In the genomic region with DNA sequence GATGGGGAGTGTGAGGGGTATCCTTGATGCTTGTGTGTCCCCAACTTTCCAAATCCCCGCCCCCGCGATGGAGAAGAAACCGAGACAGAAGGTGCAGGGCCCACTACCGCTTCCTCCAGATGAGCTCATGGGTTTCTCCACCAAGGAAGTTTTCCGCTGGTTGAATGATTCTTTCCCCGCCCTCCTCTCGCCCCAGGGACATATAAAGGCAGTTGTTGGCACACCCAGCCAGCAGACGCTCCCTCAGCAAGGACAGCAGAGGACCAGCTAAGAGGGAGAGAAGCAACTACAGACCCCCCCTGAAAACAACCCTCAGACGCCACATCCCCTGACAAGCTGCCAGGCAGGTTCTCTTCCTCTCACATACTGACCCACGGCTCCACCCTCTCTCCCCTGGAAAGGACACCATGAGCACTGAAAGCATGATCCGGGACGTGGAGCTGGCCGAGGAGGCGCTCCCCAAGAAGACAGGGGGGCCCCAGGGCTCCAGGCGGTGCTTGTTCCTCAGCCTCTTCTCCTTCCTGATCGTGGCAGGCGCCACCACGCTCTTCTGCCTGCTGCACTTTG, we compare ENCODE assay signal across 9 cellular contexts. TPM values are rescaled to one million over a fixed set of nuclear protein-coding genes. Genes with fewer than 3 reads are reported as not detected.
A peak's percentile ranks its signal among the peaks of the same experiment; 100 is the strongest.
DNase-seq lines count a peak whose midpoint lies in the region; ATAC-seq, FAIRE-seq and TF ChIP-seq lines count a peak whose summit lies in the region.
"Had no signal": no experiment of that assay in that cellular context is flagged by ENCODE, and none has a peak within 500 bp of the region (broad histone marks: within the 10 kb centered on the region; RNA-seq: fewer than 3 reads in every experiment).

TSS of gene TNF (plus strand) at position 231 of the 567 bp plus-strand sequence. CDS start at position 408, 177 bp downstream.

- peak within 1 kb of the TSS; percentile 29 to 59 (median 44) for H3K4me3 ChIP-seq in keratinocyte (ENCODE audit: control insufficient read depth in 2 of 3, extremely low read depth in 1 of 3, insufficient read depth in 2 of 3, low read depth in 1 of 3, low read length in 3 of 3)

- FAIRE-seq in keratinocyte (lab: Jason Lieb, UNC): peak; percentile 56

- H3K9ac ChIP-seq in keratinocyte (ENCODE audit: control insufficient read depth, extremely low read depth, insufficient read depth, low read length): peak within 1 kb of the TSS; percentile 48

- H3K9me1 ChIP-seq in keratinocyte (ENCODE audit: control insufficient read depth, extremely low read depth, insufficient read depth, low read length): no peaks in the 10 kb centered on the region

- H3K27me3 ChIP-seq in keratinocyte (ENCODE audit: control insufficient read depth, extremely low read depth, insufficient read depth, low read length): no peaks in the 10 kb centered on the region

- H2AFZ ChIP-seq in keratinocyte (ENCODE audit: control insufficient read depth, low read length): peak within 1 kb of the TSS; percentile 79

- dilution Hi-C loops in keratinocyte (cut with MboI; ENCODE audit: extremely low pct_ligation_motif_present, low sequenced_read_pairs): no loop called here

- H3K4me2 ChIP-seq in keratinocyte (ENCODE audit: control insufficient read depth, extremely low read depth, insufficient read depth, low read depth, low read length): peak within 1 kb of the TSS; percentile 80

- DNase-seq in activated gamma-delta T cell treated with Interleukin-2 at 50 U/mL for 16 hours: peak; percentile 54
- no peak for DNase-seq in activated gamma-delta T cell (lab: John Stamatoyannopoulos, UW)
- DNase-seq in activated T-cell treated with anti-CD3 and anti-CD28 coated beads, Interleukin-2, amount 50 U/mL, for 24 hours: peak; percentile 89
- DNase-seq in keratinocyte (ENCODE audit: low read depth, low spot score): no peak
- DNase-seq in stimulated activated CD4-positive, alpha-beta T cell treated with anti-CD3 and anti-CD28 coated beads, TNF-alpha, amount 100 ng/mL, for 48 hours (ENCODE audit: low read depth in 3 of 3): peak; percentile 77 to 85 (median 80)
- DNase-seq in NCI-H2227 (lab: John Stamatoyannopoulos, UW; ENCODE audit: unreplicated experiment): no peak
- DNase-seq in RPMI8226: no peak

- peak within 1 kb of the TSS; percentile 13 for H3K27ac ChIP-seq in keratinocyte (ENCODE audit: control insufficient read depth, insufficient read depth, low read length)

- no peaks in the 10 kb centered on the region for H3K27me3 Mint-ChIP-seq in activated T-cell treated with anti-CD3 and anti-CD28 coated beads, Interleukin-2, amount 50 U/mL, for 24 hours

- peaks cover 87% of the 10 kb centered on the region for H3K4me1 Mint-ChIP-seq in activated T-cell treated with anti-CD3 and anti-CD28 coated beads, Interleukin-2, amount 50 U/mL, for 24 hours (ENCODE audit: low read depth)

- H3K27ac Mint-ChIP-seq in activated T-cell treated with anti-CD3 and anti-CD28 coated beads, Interleukin-2, amount 50 U/mL, for 24 hours: peak within 1 kb of the TSS; percentile 99

- peaks cover 19% of the 10 kb centered on the region for H3K4me1 ChIP-seq in keratinocyte (ENCODE audit: control insufficient read depth, extremely low read depth, insufficient read depth, low read length)

- H3K36me3 Mint-ChIP-seq in activated T-cell treated with anti-CD3 and anti-CD28 coated beads, Interleukin-2, amount 50 U/mL, for 24 hours (ENCODE audit: low read depth): peaks cover 80% of the 10 kb centered on the region

- H3K79me2 ChIP-seq in keratinocyte (ENCODE audit: control insufficient read depth, insufficient read depth, low read length): no peaks in the 10 kb centered on the region

- no peaks in the 10 kb centered on the region for H3K9me3 Mint-ChIP-seq in activated T-cell treated with anti-CD3 and anti-CD28 coated beads, Interleukin-2, amount 50 U/mL, for 24 hours

- peak within 1 kb of the TSS; percentile 97 for H3K4me3 Mint-ChIP-seq in activated T-cell treated with anti-CD3 and anti-CD28 coated beads, Interleukin-2, amount 50 U/mL, for 24 hours

- no peaks in the 10 kb centered on the region for H3K9me3 ChIP-seq in keratinocyte (ENCODE audit: control insufficient read depth, low read depth, low read length)

- no peaks in the 10 kb centered on the region for H3K36me3 ChIP-seq in keratinocyte (ENCODE audit: control insufficient read depth in 2 of 2, extremely low read depth in 1 of 2, insufficient read depth in 2 of 2, low read length in 2 of 2)

- H4K20me1 ChIP-seq in keratinocyte (ENCODE audit: control insufficient read depth, extremely low read depth, insufficient read depth, low read length): no peaks in the 10 kb centered on the region

- ATAC-seq in HG03159 (IDR thresholded peaks at IDR 0.05; ENCODE audit: unreplicated experiment): no peak

- no peak for TF ChIP-seq CTCF in keratinocyte (optimal IDR thresholded peaks at IDR 0.05 in 1 of 3, IDR thresholded peaks at IDR 0.05 in 1 of 3, conservative IDR thresholded peaks at IDR 0.05 in 1 of 3; ENCODE audit: extremely low read depth in 1 of 3, insufficient read depth in 2 of 3, low read length in 3 of 3)

RNA-seq across cellular contexts. Expression of gene TNF, which starts in this region (rescaled TPM):
- 0.54 to 2.3 TPM (median 0.88 TPM) in 3 replicates for polyA plus RNA-seq in keratinocyte
- polyA plus RNA-seq in keratinocyte (2011; ENCODE audit: low read depth): 0.21 TPM
- polyA plus RNA-seq in keratinocyte (2011; cell fraction: cytosol; rRNA removed): 0.39 and 0.55 TPM in 2 replicates
- polyA plus RNA-seq in keratinocyte (2011; cell fraction: nucleus; rRNA removed): 2.7 and 8.1 TPM in 2 replicates
- 0.83 and 1.8 TPM in 2 replicates for polyA plus RNA-seq in keratinocyte (2012; ENCODE audit: low replicate concordance)
- 0.30 to 2.0 TPM (median 0.83 TPM) in 3 replicates for polyA minus RNA-seq in keratinocyte
- not detected for polyA minus RNA-seq in keratinocyte (2011; cell fraction: cytosol; rRNA and poly(A)+ RNA removed)
- polyA minus RNA-seq in keratinocyte (2011; cell fraction: nucleus; rRNA and poly(A)+ RNA removed): 0.63 and 1.5 TPM in 2 replicates
- polyA plus RNA-seq: AG04450 had no signal

Comparison
In these comparisons a context has a peak if more than half of its experiments do, and no peak if none do; other contexts are left out.
1. DNase-seq: peak in activated gamma-delta T cell treated with Interleukin-2 at 50 U/mL for 16 hours (single experiment), activated T-cell treated with anti-CD3 and anti-CD28 coated beads, Interleukin-2, amount 50 U/mL, for 24 hours (single experiment) and stimulated activated CD4-positive, alpha-beta T cell treated with anti-CD3 and anti-CD28 coated beads, TNF-alpha, amount 100 ng/mL, for 48 hours (3 of 3); none in activated gamma-delta T cell (single experiment), keratinocyte (single experiment), NCI-H2227 (single experiment) and RPMI8226 (single experiment).